In the genomic region with DNA sequence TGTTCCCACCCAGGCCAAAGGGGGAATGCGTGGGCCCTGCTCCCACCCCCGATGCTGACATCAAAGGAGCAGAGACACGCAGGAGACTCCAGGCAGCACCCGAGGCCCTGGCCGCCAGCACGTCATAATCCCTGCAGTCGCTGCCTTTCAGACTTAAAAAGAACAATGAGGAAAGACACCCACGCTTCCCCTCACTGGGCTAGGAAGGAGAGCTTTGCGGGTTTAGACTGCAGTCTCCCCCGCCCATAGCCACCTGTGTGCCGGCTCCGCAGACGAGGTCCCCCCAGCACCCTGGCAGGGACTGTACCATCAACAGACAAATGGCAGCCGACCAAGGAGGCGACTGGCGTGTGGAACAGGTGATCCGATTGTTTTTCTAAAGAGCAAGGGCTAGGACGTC, we compare ENCODE assay signal across 8 cellular contexts. TPM values are rescaled to one million over a fixed set of nuclear protein-coding genes. Genes with fewer than 3 reads are reported as not detected.
DNase-seq lines count a peak whose midpoint lies in the region; ATAC-seq and TF ChIP-seq lines count a peak whose summit lies in the region.

No MANE protein-coding gene starts in this region.

- H3K4me3 ChIP-seq in endocrine pancreas (ENCODE audit: control insufficient read depth, insufficient read depth, low read length) (peak overlapping the region; percentile 53), smooth muscle cell (no peak overlapping the region)

- H2AFZ ChIP-seq in smooth muscle cell (ENCODE audit: low read depth): no peak overlapping the region

- DNase-seq in NCI-H748 (lab: John Stamatoyannopoulos, UW; ENCODE audit: unreplicated experiment): peak; percentile 24
- DNase-seq in NCI-H748 treated with DMSO at 0.1 percent for 48 hours (lab: John Stamatoyannopoulos, UW): no peak
- DNase-seq in activated CD4-positive, alpha-beta T cell treated with anti-CD3 and anti-CD28 coated beads, Interleukin-2, amount 10 ng/mL, durations not matched to agents 7 days and 5 days: no peak
- DNase-seq in smooth muscle cell (lab: John Stamatoyannopoulos, UW; ENCODE audit: unreplicated experiment): no peak

- CTCF ChIA-PET in activated CD4-positive, alpha-beta T cell treated with anti-CD3 and anti-CD28 coated beads, Interleukin-2, amount 10 ng/mL, durations not matched to agents 7 days and 5 days (lab: Charles Lee): no interaction called here

- H3K4me1 ChIP-seq in endocrine pancreas (ENCODE audit: control insufficient read depth, insufficient read depth, low read length) (no peaks in the 10 kb centered on the region), smooth muscle cell (ENCODE audit: low read depth) (no peaks in the 10 kb centered on the region)

- no peaks in the 10 kb centered on the region for H3K9me3 ChIP-seq in endocrine pancreas (ENCODE audit: control insufficient read depth, low read length)
- H3K9me3 ChIP-seq in smooth muscle cell (replicated peaks; ENCODE audit: low read depth): no peaks in the 10 kb centered on the region

- H3F3A ChIP-seq in smooth muscle cell (ENCODE audit: low read depth): no peaks in the 10 kb centered on the region

- TF ChIP-seq CTCF in smooth muscle cell (IDR thresholded peaks at IDR 0.05; ENCODE audit: borderline replicate concordance, insufficient read depth, poor library complexity, severe bottlenecking): no peak

- H3K9ac ChIP-seq in endocrine pancreas (ENCODE audit: control insufficient read depth, insufficient read depth, low read length) (peak overlapping the region; percentile 27), smooth muscle cell (ENCODE audit: low read depth) (no peak overlapping the region)

- no peaks in the 10 kb centered on the region for H3K9me3 Mint-ChIP-seq in activated CD4-positive, alpha-beta T cell treated with anti-CD3 and anti-CD28 coated beads, Interleukin-2, amount 10 ng/mL, durations not matched to agents 7 days and 5 days

- peak overlapping the region; percentile 65 for H3K4me2 ChIP-seq in smooth muscle cell

- peaks cover 43% of the 10 kb centered on the region for H3K27me3 Mint-ChIP-seq in activated CD4-positive, alpha-beta T cell treated with anti-CD3 and anti-CD28 coated beads, Interleukin-2, amount 10 ng/mL, durations not matched to agents 7 days and 5 days

- H3K27me3 ChIP-seq in endocrine pancreas (ENCODE audit: control insufficient read depth, insufficient read depth, low read length): no peaks in the 10 kb centered on the region
- no peaks in the 10 kb centered on the region for H3K27me3 ChIP-seq in smooth muscle cell (ENCODE audit: low read depth)

- no peak overlapping the region for H3K27ac ChIP-seq in smooth muscle cell (ENCODE audit: low read depth)

- H3K27ac Mint-ChIP-seq in activated CD4-positive, alpha-beta T cell treated with anti-CD3 and anti-CD28 coated beads, Interleukin-2, amount 10 ng/mL, durations not matched to agents 7 days and 5 days: peak overlapping the region; percentile 32

- ATAC-seq in HG03095 (IDR thresholded peaks at IDR 0.05; ENCODE audit: unreplicated experiment): no peak
- ATAC-seq in GM18867 (IDR thresholded peaks at IDR 0.05; ENCODE audit: unreplicated experiment): no peak
- no peak for ATAC-seq in GM18873 (IDR thresholded peaks at IDR 0.05; ENCODE audit: low FRiP score, unreplicated experiment)

- H4K20me1 ChIP-seq in smooth muscle cell (ENCODE audit: low read depth): peaks cover 90% of the 10 kb centered on the region

- H3K36me3 ChIP-seq in endocrine pancreas (ENCODE audit: control insufficient read depth, insufficient read depth, low read length) (no peaks in the 10 kb centered on the region), smooth muscle cell (ENCODE audit: low read depth) (no peaks in the 10 kb centered on the region)

- no peaks in the 10 kb centered on the region for H3K36me3 Mint-ChIP-seq in activated CD4-positive, alpha-beta T cell treated with anti-CD3 and anti-CD28 coated beads, Interleukin-2, amount 10 ng/mL, durations not matched to agents 7 days and 5 days (ENCODE audit: low read depth)

- peaks cover 15% of the 10 kb centered on the region for H3K4me1 Mint-ChIP-seq in activated CD4-positive, alpha-beta T cell treated with anti-CD3 and anti-CD28 coated beads, Interleukin-2, amount 10 ng/mL, durations not matched to agents 7 days and 5 days

- H3K79me2 ChIP-seq in smooth muscle cell (ENCODE audit: low read depth): peaks cover 96% of the 10 kb centered on the region

- peak overlapping the region; percentile 31 for H3K4me3 Mint-ChIP-seq in activated CD4-positive, alpha-beta T cell treated with anti-CD3 and anti-CD28 coated beads, Interleukin-2, amount 10 ng/mL, durations not matched to agents 7 days and 5 days

- 81% methylated on average over 18 of the region's 18 CpGs for WGBS in smooth muscle cell (ENCODE audit: low lambda C conversion rate)

- POLR2A ChIA-PET in activated CD4-positive, alpha-beta T cell treated with anti-CD3 and anti-CD28 coated beads, Interleukin-2, amount 10 ng/mL, durations not matched to agents 7 days and 5 days (lab: Charles Lee): no interaction called here

RNA-seq across cellular contexts. Expression of a gene that starts 1.3 kb away (rescaled TPM):
- 1 to 10 TPM; 4.4 TPM for total RNA-seq in activated CD4-positive, alpha-beta T cell treated with anti-CD3 and anti-CD28 coated beads, Interleukin-2, amount 10 ng/mL, durations not matched to agents 7 days and 5 days
- 16.2 and 20.1 TPM in 2 replicates for total RNA-seq in smooth muscle cell
- 17.7 and 18.0 TPM in 2 replicates for polyA plus RNA-seq in smooth muscle cell
